ENCODE assay signal across 8 cellular contexts in the genomic region with DNA sequence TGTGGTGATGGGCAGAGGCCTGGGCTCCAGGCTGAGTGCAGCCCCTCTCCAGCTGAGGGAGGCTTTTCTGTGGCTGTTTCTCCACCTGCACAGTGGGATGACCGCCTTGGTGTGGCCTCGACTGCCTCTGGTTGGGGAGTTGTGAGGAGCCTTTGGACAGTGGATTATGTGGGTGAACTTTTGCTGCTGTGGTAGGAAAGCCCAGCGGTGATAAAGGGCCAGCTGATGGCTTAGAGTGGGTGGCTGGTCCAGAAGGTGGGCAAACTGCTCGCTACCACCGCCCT. TPM values are rescaled to one million over a fixed set of nuclear protein-coding genes. Genes with fewer than 3 reads are reported as not detected.
DNase-seq lines count a peak whose midpoint lies in the region; ATAC-seq and TF ChIP-seq lines count a peak whose summit lies in the region.

No MANE protein-coding gene starts in this region.

- H3K4me1 ChIP-seq in DND-41 (ENCODE audit: insufficient read depth, low read length), result peaks cover 43% of the 10 kb centered on the region
- peaks cover 3 to 46% (median 32%) of the 10 kb centered on the region in 4 donors for H3K4me1 ChIP-seq in Peyer's patch
- peaks cover 6 to 24% of the 10 kb centered on the region in 2 donors for H3K4me1 ChIP-seq in esophagus (ENCODE audit: control insufficient read depth in 2 of 2, insufficient read depth in 2 of 2, low read length in 1 of 2)
- peaks cover 8% of the 10 kb centered on the region for H3K4me1 ChIP-seq in parathyroid adenoma

- no peak for TF ChIP-seq POLR2A in Peyer's patch (IDR thresholded peaks at IDR 0.05)

- H3K79me2 ChIP-seq in DND-41 (ENCODE audit: insufficient read depth, low read length) (peaks cover 26% of the 10 kb centered on the region), parathyroid adenoma (no peaks in the 10 kb centered on the region)

- no peaks in the 10 kb centered on the region for H3K9me3 ChIP-seq in DND-41 (ENCODE audit: insufficient read depth, low read length, severe bottlenecking)
- no peaks in the 10 kb centered on the region for H3K9me3 ChIP-seq in Peyer's patch
- no peaks in the 10 kb centered on the region for H3K9me3 ChIP-seq in esophagus (ENCODE audit: control insufficient read depth in 2 of 2, insufficient read depth in 1 of 2, low read depth in 1 of 2, low read length in 1 of 2)
- H3K9me3 ChIP-seq in parathyroid adenoma (ENCODE audit: control insufficient read depth, low read length), result no peaks in the 10 kb centered on the region

- H3K27ac ChIP-seq in DND-41 (ENCODE audit: low read length) (peak overlapping the region; percentile 95), Peyer's patch (peak overlapping the region; percentile 89 to 98 (median 96)), esophagus (ENCODE audit: low read depth in 2 of 2, low read length in 1 of 2) (peak overlapping the region; percentile 93 to 99), parathyroid adenoma (peak overlapping the region; percentile 97)

- H3K9ac ChIP-seq in DND-41 (ENCODE audit: low read depth, low read length) (peak overlapping the region; percentile 84), parathyroid adenoma (no peak overlapping the region)

- H2AFZ ChIP-seq in DND-41 (ENCODE audit: low read depth, low read length), result peak overlapping the region; percentile 89
- H2AFZ ChIP-seq in parathyroid adenoma, result peak overlapping the region; percentile 76

- DNase-seq in DND-41, result no peak
- DNase-seq in Peyer's patch, result no peak
- DNase-seq in stimulated activated CD4-positive, alpha-beta T cell treated with anti-CD3 and anti-CD28 coated beads, Interleukin-15, amount 100 ng/mL, for 24 hours, result no peak
- DNase-seq in MV-4-11 (lab: John Stamatoyannopoulos, UW), result no peak
- no peak for DNase-seq in NCI-H526 (lab: John Stamatoyannopoulos, UW)
- no peak for DNase-seq in GM10266 (ENCODE audit: extremely low spot score)

- TF ChIP-seq CTCF in DND-41 (IDR thresholded peaks at IDR 0.05; ENCODE audit: borderline replicate concordance, extremely low read depth, low read length, poor library complexity, severe bottlenecking) (no peak), Peyer's patch (IDR thresholded peaks at IDR 0.05) (no peak), parathyroid adenoma (IDR thresholded peaks at IDR 0.05) (no peak), GM10266 (IDR thresholded peaks at IDR 0.05; ENCODE audit: control insufficient read depth, insufficient read depth, low read depth, missing control alignments) (no peak)

- peak overlapping the region; percentile 39 to 78; a peak in 3 of 4 replicates for H3K4me3 ChIP-seq in DND-41 (ENCODE audit: low read depth in 1 of 2, low read length in 2 of 2)
- peak overlapping the region in 3 of 4 donors; percentile 65 to 96 (median 89) for H3K4me3 ChIP-seq in Peyer's patch
- H3K4me3 ChIP-seq in esophagus (ENCODE audit: low read depth in 1 of 2, low read length in 2 of 2), result no peak overlapping the region
- peak overlapping the region; percentile 78 for H3K4me3 ChIP-seq in parathyroid adenoma (ENCODE audit: low read depth, low read length)

- 61 to 63% methylated on average over 5 of the region's 5 CpGs for WGBS in esophagus, 2 donors

- H3K4me2 ChIP-seq in DND-41 (ENCODE audit: insufficient read depth, low read length), result peak overlapping the region; percentile 93
- H3K4me2 ChIP-seq in parathyroid adenoma (ENCODE audit: low read length), result peak overlapping the region; percentile 88

- ATAC-seq in DND-41 (ENCODE audit: insufficient read depth, low read depth), result no peak

- peaks cover 23% of the 10 kb centered on the region for H4K20me1 ChIP-seq in DND-41 (ENCODE audit: insufficient read depth, low read length)

- peaks cover 2% of the 10 kb centered on the region for H3K27me3 ChIP-seq in DND-41 (ENCODE audit: insufficient read depth, low read length, poor library complexity)
- H3K27me3 ChIP-seq in Peyer's patch, result peaks cover 0 to 14% of the 10 kb centered on the region in 2 donors
- H3K27me3 ChIP-seq in esophagus (ENCODE audit: control insufficient read depth in 1 of 2, insufficient read depth in 2 of 2, low read length in 2 of 2), result peaks cover 0 to 10% of the 10 kb centered on the region in 2 donors
- H3K27me3 ChIP-seq in parathyroid adenoma (ENCODE audit: control insufficient read depth, insufficient read depth, low read length), result no peaks in the 10 kb centered on the region

- H3K36me3 ChIP-seq in DND-41 (ENCODE audit: insufficient read depth, low read length) (peaks cover 14% of the 10 kb centered on the region), Peyer's patch (peaks cover 0 to 13% (median 0%) of the 10 kb centered on the region in 3 donors), esophagus (ENCODE audit: control insufficient read depth in 2 of 2, insufficient read depth in 2 of 2, low read length in 1 of 2) (peaks cover 0 to 7% of the 10 kb centered on the region in 2 donors), parathyroid adenoma (ENCODE audit: control insufficient read depth, insufficient read depth, low read length) (no peaks in the 10 kb centered on the region)

RNA-seq across cellular contexts. Expression of gene ESRRA, which starts 1.4 kb away (rescaled TPM):
- total RNA-seq in Peyer's patch, result 100 to 1,000 TPM; 151 to 460 (median 341) TPM
- polyA plus RNA-seq in esophagus, result 10 to 100 TPM; 63.7 to 85.4 TPM

RNA-seq across cellular contexts. Expression of gene CATSPERZ, which starts 3.8 kb away (rescaled TPM):
- total RNA-seq in Peyer's patch, result 1 to 10 TPM in 1 of 4 donors, not detected in 3; 9.9 TPM
- polyA plus RNA-seq in esophagus, result under 1 TPM; 0.37 to 0.39 TPM

RNA-seq across cellular contexts. Expression of gene KCNK4, which starts 12.9 kb away (rescaled TPM):
- not detected for total RNA-seq in Peyer's patch
- polyA plus RNA-seq in esophagus, result not detected

RNA-seq across cellular contexts. Expression of gene TRMT112, which starts 13.4 kb away (rescaled TPM):
- total RNA-seq in Peyer's patch, result 100 to 1,000 TPM in 1 of 4 donors, 10 to 100 TPM in 3; 55.3 to 163 (median 63.1) TPM
- polyA plus RNA-seq in esophagus, result 100 to 1,000 TPM; 201 to 211 TPM

RNA-seq across cellular contexts. Expression of gene PRDX5, which starts 13.9 kb away (rescaled TPM):
- 100 to 1,000 TPM; 202 to 345 (median 268) TPM for total RNA-seq in Peyer's patch
- 100 to 1,000 TPM; 442 to 808 TPM for polyA plus RNA-seq in esophagus

Comparison
In these comparisons a context has a peak if more than half of its experiments do, and no peak if none do; other contexts are left out.
1. H3K4me3 ChIP-seq: peak in DND-41 (2 of 2), Peyer's patch (3 of 4) and parathyroid adenoma (single experiment); none in esophagus (0 of 2).
2. Peak in every context shown above with its lines, with median percentiles within 50 percentile points of each other: H3K27ac ChIP-seq.